In genomic region chr3:52845157-52845556, GRCh38 we compare ENCODE assay signal across 1 cellular context.
TF ChIP-seq lines count a peak whose summit lies in the region.

No MANE protein-coding gene starts in this region.

TF ChIP-seq in HepG2, 621 proteins besides CTCF, POLR2A, EP300 and RAD21 (continued from another document):
- TF ChIP-seq, protein P1, sequence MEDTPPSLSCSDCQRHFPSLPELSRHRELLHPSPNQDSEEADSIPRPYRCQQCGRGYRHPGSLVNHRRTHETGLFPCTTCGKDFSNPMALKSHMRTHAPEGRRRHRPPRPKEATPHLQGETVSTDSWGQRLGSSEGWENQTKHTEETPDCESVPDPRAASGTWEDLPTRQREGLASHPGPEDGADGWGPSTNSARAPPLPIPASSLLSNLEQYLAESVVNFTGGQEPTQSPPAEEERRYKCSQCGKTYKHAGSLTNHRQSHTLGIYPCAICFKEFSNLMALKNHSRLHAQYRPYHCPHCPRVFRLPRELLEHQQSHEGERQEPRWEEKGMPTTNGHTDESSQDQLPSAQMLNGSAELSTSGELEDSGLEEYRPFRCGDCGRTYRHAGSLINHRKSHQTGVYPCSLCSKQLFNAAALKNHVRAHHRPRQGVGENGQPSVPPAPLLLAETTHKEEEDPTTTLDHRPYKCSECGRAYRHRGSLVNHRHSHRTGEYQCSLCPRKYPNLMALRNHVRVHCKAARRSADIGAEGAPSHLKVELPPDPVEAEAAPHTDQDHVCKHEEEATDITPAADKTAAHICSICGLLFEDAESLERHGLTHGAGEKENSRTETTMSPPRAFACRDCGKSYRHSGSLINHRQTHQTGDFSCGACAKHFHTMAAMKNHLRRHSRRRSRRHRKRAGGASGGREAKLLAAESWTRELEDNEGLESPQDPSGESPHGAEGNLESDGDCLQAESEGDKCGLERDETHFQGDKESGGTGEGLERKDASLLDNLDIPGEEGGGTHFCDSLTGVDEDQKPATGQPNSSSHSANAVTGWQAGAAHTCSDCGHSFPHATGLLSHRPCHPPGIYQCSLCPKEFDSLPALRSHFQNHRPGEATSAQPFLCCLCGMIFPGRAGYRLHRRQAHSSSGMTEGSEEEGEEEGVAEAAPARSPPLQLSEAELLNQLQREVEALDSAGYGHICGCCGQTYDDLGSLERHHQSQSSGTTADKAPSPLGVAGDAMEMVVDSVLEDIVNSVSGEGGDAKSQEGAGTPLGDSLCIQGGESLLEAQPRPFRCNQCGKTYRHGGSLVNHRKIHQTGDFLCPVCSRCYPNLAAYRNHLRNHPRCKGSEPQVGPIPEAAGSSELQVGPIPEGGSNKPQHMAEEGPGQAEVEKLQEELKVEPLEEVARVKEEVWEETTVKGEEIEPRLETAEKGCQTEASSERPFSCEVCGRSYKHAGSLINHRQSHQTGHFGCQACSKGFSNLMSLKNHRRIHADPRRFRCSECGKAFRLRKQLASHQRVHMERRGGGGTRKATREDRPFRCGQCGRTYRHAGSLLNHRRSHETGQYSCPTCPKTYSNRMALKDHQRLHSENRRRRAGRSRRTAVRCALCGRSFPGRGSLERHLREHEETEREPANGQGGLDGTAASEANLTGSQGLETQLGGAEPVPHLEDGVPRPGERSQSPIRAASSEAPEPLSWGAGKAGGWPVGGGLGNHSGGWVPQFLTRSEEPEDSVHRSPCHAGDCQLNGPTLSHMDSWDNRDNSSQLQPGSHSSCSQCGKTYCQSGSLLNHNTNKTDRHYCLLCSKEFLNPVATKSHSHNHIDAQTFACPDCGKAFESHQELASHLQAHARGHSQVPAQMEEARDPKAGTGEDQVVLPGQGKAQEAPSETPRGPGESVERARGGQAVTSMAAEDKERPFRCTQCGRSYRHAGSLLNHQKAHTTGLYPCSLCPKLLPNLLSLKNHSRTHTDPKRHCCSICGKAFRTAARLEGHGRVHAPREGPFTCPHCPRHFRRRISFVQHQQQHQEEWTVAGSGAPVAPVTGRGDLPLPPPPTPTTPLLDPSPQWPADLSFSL (CRISPR knock-in tag; IDR thresholded peaks at IDR 0.05), result no peak
- TF ChIP-seq ZNF12 (CRISPR knock-in tag; IDR thresholded peaks at IDR 0.05), result no peak
- no peak for TF ChIP-seq PHF21A (CRISPR knock-in tag; IDR thresholded peaks at IDR 0.05)
- TF ChIP-seq ZNF749 (CRISPR knock-in tag; IDR thresholded peaks at IDR 0.05; ENCODE audit: borderline replicate concordance), result no peak
